20 cellular contexts compared by ENCODE assay signal in the genomic region with DNA sequence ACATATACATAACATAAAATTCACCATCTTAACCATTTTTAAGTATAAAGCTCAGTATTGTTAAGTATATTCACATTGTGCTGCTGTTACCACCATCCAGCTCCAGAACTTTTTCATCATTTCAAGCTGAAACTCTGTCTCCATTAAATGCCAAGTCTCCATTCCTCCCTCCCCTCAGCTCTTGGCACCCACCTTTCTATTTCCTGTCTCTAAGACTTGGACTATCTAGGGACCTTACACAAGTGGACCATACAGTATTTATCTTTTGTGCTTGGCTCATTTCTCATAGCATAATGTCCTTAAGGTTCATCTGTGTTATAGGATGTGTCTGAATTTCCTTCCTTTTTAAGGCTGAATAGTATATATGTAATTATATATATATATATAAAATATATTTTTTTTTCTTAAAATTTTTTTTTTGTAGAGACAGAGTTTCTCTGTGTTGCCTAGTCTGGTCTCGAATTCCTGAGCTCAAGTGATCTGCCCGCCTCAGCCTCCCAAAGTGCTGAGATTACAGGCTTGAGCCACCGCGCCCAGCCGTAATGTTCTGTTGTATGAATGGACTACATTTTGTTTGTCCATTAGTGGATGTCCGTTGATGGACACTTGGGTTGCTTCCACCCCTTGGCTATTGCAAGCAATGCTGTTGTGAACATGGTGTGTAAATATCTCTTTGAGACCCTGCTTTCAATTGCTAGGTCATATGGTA.
DNase-seq lines count a peak whose midpoint lies in the region; ATAC-seq and TF ChIP-seq lines count a peak whose summit lies in the region.
"Had no signal": no experiment of that assay in that cellular context is flagged by ENCODE, and none has a peak within 500 bp of the region (broad histone marks: within the 10 kb centered on the region; RNA-seq: fewer than 3 reads in every experiment).

No MANE protein-coding gene starts in this region.

- CTCF ChIA-PET in WTC11 (lab: Charles Lee): interaction anchor here (0.6 to 2.4 kb wide), 2 partner anchors 18 kb away, joined by 3 to 13 read pairs; no protein-coding TSS in a partner anchor

- no peak overlapping the region for H3K4me3 ChIP-seq in left ventricle myocardium inferior
- H3K4me3 ChIP-seq: coronary artery had no signal

- peak overlapping the region; percentile 31 for H3K27ac ChIP-seq in left ventricle myocardium inferior (replicated peaks)
- H3K27ac ChIP-seq: brain microvascular endothelial cell, coronary artery had no signal

- no peak for DNase-seq in activated CD4-positive, alpha-beta T cell treated with anti-CD3 and anti-CD28 coated beads, Interleukin-2, amount 10 ng/mL, durations not matched to agents 24 days and 14 days
- no peak for DNase-seq in activated CD4-positive, alpha-beta T cell treated with anti-CD3 and anti-CD28 coated beads for 4 hours
- no peak for DNase-seq in WTC11 (ENCODE audit: low spot score)
- DNase-seq in left ventricle myocardium inferior: no peak
- DNase-seq in globus pallidus (ENCODE audit: low spot score): no peak
- DNase-seq in NCI-H2171 treated with DMSO at 0.1 percent for 48 hours (lab: John Stamatoyannopoulos, UW): no peak
- DNase-seq: 8988T; kidney; mesendoderm; NCI-H1105; RPMI8226; stimulated activated CD4-positive, alpha-beta T cell treated with anti-CD3 and anti-CD28 coated beads, Interleukin-2, amount 100 ng/mL, for 24 hours; stimulated activated naive CD8-positive, alpha-beta T cell treated with anti-CD3 and anti-CD28 coated beads, Interleukin-15, amount 100 ng/mL, for 72 hours had no signal

- no peaks in the 10 kb centered on the region for H3K27me3 Mint-ChIP-seq in activated CD4-positive, alpha-beta T cell treated with anti-CD3 and anti-CD28 coated beads, Interleukin-2, amount 10 ng/mL, durations not matched to agents 24 days and 14 days
- H3K27me3 Mint-ChIP-seq in WTC11 (ENCODE audit: low read depth): no peaks in the 10 kb centered on the region
- H3K27me3 Mint-ChIP-seq in stimulated activated memory B cell treated with anti-CD40 and anti-IgM and Interleukin-4, amounts not matched to agents 10 μg/mL and 1 μg/mL and 100 μg/mL, for 72 hours: no peaks in the 10 kb centered on the region
- H3K27me3 Mint-ChIP-seq: stimulated activated naive CD8-positive, alpha-beta T cell treated with anti-CD3 and anti-CD28 coated beads, Interleukin-15, amount 100 ng/mL, for 72 hours; type B pancreatic cell had no signal

- peaks cover 22% of the 10 kb centered on the region for H3K4me1 Mint-ChIP-seq in activated CD4-positive, alpha-beta T cell treated with anti-CD3 and anti-CD28 coated beads, Interleukin-2, amount 10 ng/mL, durations not matched to agents 24 days and 14 days
- H3K4me1 Mint-ChIP-seq in WTC11: peaks cover 71% of the 10 kb centered on the region
- peaks cover 74% of the 10 kb centered on the region for H3K4me1 Mint-ChIP-seq in stimulated activated memory B cell treated with anti-CD40 and anti-IgM and Interleukin-4, amounts not matched to agents 10 μg/mL and 1 μg/mL and 100 μg/mL, for 72 hours

- no peaks in the 10 kb centered on the region for H3K9me3 ChIP-seq in left ventricle myocardium inferior (replicated peaks)

- H3K27ac Mint-ChIP-seq in activated CD4-positive, alpha-beta T cell treated with anti-CD3 and anti-CD28 coated beads, Interleukin-2, amount 10 ng/mL, durations not matched to agents 24 days and 14 days: peak overlapping the region; percentile 52
- peak overlapping the region; percentile 37; the same call in 1 of the 2 replicates for H3K27ac Mint-ChIP-seq in WTC11
- H3K27ac Mint-ChIP-seq in stimulated activated memory B cell treated with anti-CD40 and anti-IgM and Interleukin-4, amounts not matched to agents 10 μg/mL and 1 μg/mL and 100 μg/mL, for 72 hours: peak overlapping the region; percentile 78
- H3K27ac Mint-ChIP-seq: type B pancreatic cell had no signal

- ATAC-seq in WTC11: no peak
- no peak for ATAC-seq in stimulated activated memory B cell treated with anti-CD40 and anti-IgM and Interleukin-4, amounts not matched to agents 10 μg/mL and 1 μg/mL and 100 μg/mL, for 72 hours
- no peak for ATAC-seq in GM18498 (IDR thresholded peaks at IDR 0.05; ENCODE audit: unreplicated experiment)
- ATAC-seq: SK-N-SH treated with all-trans-retinoic acid at 6 μM for 48 hours; stimulated activated naive CD8-positive, alpha-beta T cell treated with anti-CD3 and anti-CD28 coated beads, Interleukin-15, amount 100 ng/mL, for 72 hours had no signal

- POLR2A ChIA-PET in WTC11 (lab: Charles Lee): no interaction called here

- H3K36me3 ChIP-seq in left ventricle myocardium inferior: no peaks in the 10 kb centered on the region
- H3K36me3 ChIP-seq: brain microvascular endothelial cell had no signal

- H3K9me3 Mint-ChIP-seq in activated CD4-positive, alpha-beta T cell treated with anti-CD3 and anti-CD28 coated beads, Interleukin-2, amount 10 ng/mL, durations not matched to agents 24 days and 14 days: no peaks in the 10 kb centered on the region
- no peaks in the 10 kb centered on the region for H3K9me3 Mint-ChIP-seq in WTC11
- no peaks in the 10 kb centered on the region for H3K9me3 Mint-ChIP-seq in stimulated activated memory B cell treated with anti-CD40 and anti-IgM and Interleukin-4, amounts not matched to agents 10 μg/mL and 1 μg/mL and 100 μg/mL, for 72 hours
- H3K9me3 Mint-ChIP-seq: nephron; stimulated activated naive CD8-positive, alpha-beta T cell treated with anti-CD3 and anti-CD28 coated beads, Interleukin-15, amount 100 ng/mL, for 72 hours; type B pancreatic cell had no signal

- H3K4me1 ChIP-seq in left ventricle myocardium inferior: peaks cover 70% of the 10 kb centered on the region

- H3K36me3 Mint-ChIP-seq in activated CD4-positive, alpha-beta T cell treated with anti-CD3 and anti-CD28 coated beads, Interleukin-2, amount 10 ng/mL, durations not matched to agents 24 days and 14 days (ENCODE audit: low read depth): peaks cover 16% of the 10 kb centered on the region
- no peaks in the 10 kb centered on the region for H3K36me3 Mint-ChIP-seq in WTC11
- peaks cover 40% of the 10 kb centered on the region for H3K36me3 Mint-ChIP-seq in stimulated activated memory B cell treated with anti-CD40 and anti-IgM and Interleukin-4, amounts not matched to agents 10 μg/mL and 1 μg/mL and 100 μg/mL, for 72 hours

- no peaks in the 10 kb centered on the region for H3K27me3 ChIP-seq in left ventricle myocardium inferior (ENCODE audit: low read depth)
- H3K27me3 ChIP-seq: brain microvascular endothelial cell had no signal

- no peak overlapping the region for H3K4me3 Mint-ChIP-seq in activated CD4-positive, alpha-beta T cell treated with anti-CD3 and anti-CD28 coated beads, Interleukin-2, amount 10 ng/mL, durations not matched to agents 24 days and 14 days
- no peak overlapping the region for H3K4me3 Mint-ChIP-seq in WTC11
- no peak overlapping the region for H3K4me3 Mint-ChIP-seq in stimulated activated memory B cell treated with anti-CD40 and anti-IgM and Interleukin-4, amounts not matched to agents 10 μg/mL and 1 μg/mL and 100 μg/mL, for 72 hours
- H3K4me3 Mint-ChIP-seq: nephron; stimulated activated naive CD8-positive, alpha-beta T cell treated with anti-CD3 and anti-CD28 coated beads, Interleukin-15, amount 100 ng/mL, for 72 hours; type B pancreatic cell had no signal

- no peak for TF ChIP-seq CTCF in WTC11 (IDR thresholded peaks at IDR 0.05)
- TF ChIP-seq CTCF in left ventricle myocardium inferior (IDR thresholded peaks at IDR 0.05; ENCODE audit: borderline replicate concordance): no peak

- intact Hi-C loops in activated CD4-positive, alpha-beta T cell treated with anti-CD3 and anti-CD28 coated beads, Interleukin-2, amount 10 ng/mL, durations not matched to agents 24 days and 14 days (cut with micrococcal nuclease): no loop called here
- intact Hi-C loops in left ventricle myocardium inferior (cut with micrococcal nuclease): no loop called here

TF ChIP-seq in WTC11, 78 proteins besides CTCF, POLR2A, EP300 and RAD21 (continues in another document):
- TF ChIP-seq ZNF138 (CRISPR knock-in tag; conservative IDR thresholded peaks at IDR 0.05) (no peak), FOXP1 (CRISPR knock-in tag; IDR thresholded peaks at IDR 0.05; ENCODE audit: borderline replicate concordance) (no peak), HMGXB4 (CRISPR knock-in tag; IDR thresholded peaks at IDR 0.05) (no peak), FOXP4 (CRISPR knock-in tag; IDR thresholded peaks at IDR 0.05) (no peak), GRHL2 (CRISPR knock-in tag; IDR thresholded peaks at IDR 0.05; ENCODE audit: insufficient replicate concordance, severe bottlenecking) (no peak)
- TF ChIP-seq, protein P1, sequence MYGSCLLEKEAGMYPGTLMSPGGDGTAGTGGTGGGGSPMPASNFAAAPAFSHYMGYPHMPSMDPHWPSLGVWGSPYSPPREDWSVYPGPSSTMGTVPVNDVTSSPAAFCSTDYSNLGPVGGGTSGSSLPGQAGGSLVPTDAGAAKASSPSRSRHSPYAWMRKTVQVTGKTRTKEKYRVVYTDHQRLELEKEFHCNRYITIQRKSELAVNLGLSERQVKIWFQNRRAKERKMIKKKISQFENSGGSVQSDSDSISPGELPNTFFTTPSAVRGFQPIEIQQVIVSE (CRISPR knock-in tag; IDR thresholded peaks at IDR 0.05; ENCODE audit: borderline replicate concordance): no peak
